Comparison of ENCODE assay signal across 1 cellular context in genomic region chr5:472656-473343, GRCh38.
TF ChIP-seq lines count a peak whose summit lies in the region.

No MANE protein-coding gene starts in this region.

TF ChIP-seq in K562, 482 proteins besides CTCF, POLR2A, EP300 and RAD21 (continued from another document and continues in another):
- TF ChIP-seq GTF3C2 (IDR thresholded peaks at IDR 0.05; ENCODE audit: borderline replicate concordance, extremely low read depth, insufficient read length): no peak
- TF ChIP-seq ZBTB2 (IDR thresholded peaks at IDR 0.05): no peak
- no peak for TF ChIP-seq ZHX1 (conservative IDR thresholded peaks at IDR 0.05; ENCODE audit: low read length)
- TF ChIP-seq RBBP5 (IDR thresholded peaks at IDR 0.05; ENCODE audit: borderline replicate concordance, insufficient read depth, low read length, poor library complexity, severe bottlenecking): no peak
- TF ChIP-seq ZNF280B (CRISPR knock-in tag; IDR thresholded peaks at IDR 0.05): no peak
- TF ChIP-seq GTF2A2 (tag; IDR thresholded peaks at IDR 0.05): 0 out of 2 replicates have a peak, but pooled peaks have one; percentile 37
- TF ChIP-seq ARID3B (CRISPR knock-in tag; IDR thresholded peaks at IDR 0.05; ENCODE audit: borderline replicate concordance): no peak
- no peak for TF ChIP-seq ATF3 (IDR thresholded peaks at IDR 0.05)
- TF ChIP-seq ATF3 (CRISPR knock-in tag; conservative IDR thresholded peaks at IDR 0.05): no peak
- TF ChIP-seq TCF7L2 (IDR thresholded peaks at IDR 0.05; ENCODE audit: low read depth, low read length): no peak
- TF ChIP-seq POLR3G (IDR thresholded peaks at IDR 0.05; ENCODE audit: extremely low read depth, insufficient read length, insufficient replicate concordance): no peak
- no peak; the same call in 1 of the 2 replicates for TF ChIP-seq ZBTB34 (CRISPR knock-in tag; IDR thresholded peaks at IDR 0.05)
- TF ChIP-seq MAFG (tag; conservative IDR thresholded peaks at IDR 0.05): no peak
- no peak for TF ChIP-seq ZNF140 (CRISPR knock-in tag; IDR thresholded peaks at IDR 0.05)
- TF ChIP-seq ZNF398 (CRISPR knock-in tag; IDR thresholded peaks at IDR 0.05): no peak
- no peak for TF ChIP-seq ATF6 (CRISPR knock-in tag; IDR thresholded peaks at IDR 0.05)
- peak; percentile 86; the same call in 1 of the 2 replicates for TF ChIP-seq ZBTB9 (CRISPR knock-in tag; IDR thresholded peaks at IDR 0.05)
- peak; percentile 38; the same call in 1 of the 2 replicates for TF ChIP-seq MTA3 (IDR thresholded peaks at IDR 0.05; ENCODE audit: borderline replicate concordance)
- no peak for TF ChIP-seq SIX5 (IDR thresholded peaks at IDR 0.05; ENCODE audit: borderline replicate concordance in 1 of 2, insufficient read depth in 1 of 2, low read depth in 1 of 2, low read length in 2 of 2)
- peak; percentile 68 for TF ChIP-seq ZNF668 (CRISPR knock-in tag; IDR thresholded peaks at IDR 0.05)
- TF ChIP-seq CEBPB (tag; IDR thresholded peaks at IDR 0.05): no peak
- no peak for TF ChIP-seq BMI1 (IDR thresholded peaks at IDR 0.05; ENCODE audit: low read length)
- TF ChIP-seq CREBBP (IDR thresholded peaks at IDR 0.05; ENCODE audit: low read depth, low read length): no peak
- no peak for TF ChIP-seq ZFP1 (CRISPR knock-in tag; IDR thresholded peaks at IDR 0.05)
- TF ChIP-seq HNRNPLL (IDR thresholded peaks at IDR 0.05; ENCODE audit: low read depth, low read length, poor library complexity, severe bottlenecking): no peak
- TF ChIP-seq STAG1 (CRISPR knock-in tag; IDR thresholded peaks at IDR 0.05; ENCODE audit: borderline replicate concordance): 0 out of 2 replicates have a peak, but pooled peaks have one; percentile 31
- TF ChIP-seq TFAP4 (CRISPR knock-in tag; IDR thresholded peaks at IDR 0.05; ENCODE audit: borderline replicate concordance): peak; percentile 34
- TF ChIP-seq USF2 (CRISPR knock-in tag; IDR thresholded peaks at IDR 0.05): no peak
- TF ChIP-seq ZNF274 (IDR thresholded peaks at IDR 0.05; ENCODE audit: borderline replicate concordance, low read depth, low read length): no peak
- no peak for TF ChIP-seq RFX5 (IDR thresholded peaks at IDR 0.05; ENCODE audit: low read depth, low read length)
- TF ChIP-seq HSF4 (CRISPR knock-in tag; IDR thresholded peaks at IDR 0.05; ENCODE audit: borderline replicate concordance): no peak
- peak; percentile 72 for TF ChIP-seq TBP (optimal IDR thresholded peaks at IDR 0.05; ENCODE audit: low read depth, low read length)
- TF ChIP-seq MAFF (IDR thresholded peaks at IDR 0.05; ENCODE audit: low read length): no peak
